In genomic region chr1:101371259-101371658, GRCh38 we compare ENCODE assay signal across 8 cellular contexts.
A peak's percentile ranks its signal among the peaks of the same experiment; 100 is the strongest.
DNase-seq lines count a peak whose midpoint lies in the region; ATAC-seq and TF ChIP-seq lines count a peak whose summit lies in the region.

No MANE protein-coding gene starts in this region.

- peak; percentile 2 for DNase-seq in Caki2 (ENCODE audit: low read depth)
- peak in 5 of 7 donors; percentile 32 to 55 (median 42) for DNase-seq in adrenal gland
- DNase-seq in mucosa of descending colon = no peak
- no peak for DNase-seq in NCI-H1048 (lab: John Stamatoyannopoulos, UW)
- DNase-seq in DMS114 treated with DMSO at 0.1 percent for 48 hours (lab: John Stamatoyannopoulos, UW; ENCODE audit: unreplicated experiment) = no peak
- no peak for DNase-seq in hepatocyte (ENCODE audit: low spot score)

- intact Hi-C loops in adrenal gland (cut with DNase I) = no loop called here
- intact Hi-C loops in mucosa of descending colon (cut with DNase I, micrococcal nuclease) = no loop called here

- H3K27me3 ChIP-seq in adrenal gland = no peaks in the 10 kb centered on the region
- H3K27me3 ChIP-seq in hepatocyte = no peaks in the 10 kb centered on the region

- H3K27ac ChIP-seq in adrenal gland (peak overlapping the region in 2 of 5 donors; percentile 26 to 42), hepatocyte (no peak overlapping the region)

- H3K4me2 ChIP-seq in hepatocyte = no peak overlapping the region

- no peak overlapping the region for H3K4me3 ChIP-seq in adrenal gland
- no peak overlapping the region for H3K4me3 ChIP-seq in mucosa of descending colon
- no peak overlapping the region for H3K4me3 ChIP-seq in hepatocyte

- H2AFZ ChIP-seq in hepatocyte = no peak overlapping the region

- ATAC-seq in GM19395 (IDR thresholded peaks at IDR 0.05; ENCODE audit: unreplicated experiment) (peak; percentile 95), HG03196 (IDR thresholded peaks at IDR 0.05; ENCODE audit: unreplicated experiment) (peak; percentile 89), mucosa of descending colon (no peak)

- no peaks in the 10 kb centered on the region for H3K79me2 ChIP-seq in hepatocyte

- no peaks in the 10 kb centered on the region for H3K9me2 ChIP-seq in hepatocyte (replicated peaks; ENCODE audit: insufficient read depth)

- no peak for TF ChIP-seq POLR2A in adrenal gland (IDR thresholded peaks at IDR 0.05)

- H3K9me3 ChIP-seq in adrenal gland (replicated peaks in 1 of 3) (no peaks in the 10 kb centered on the region), mucosa of descending colon (no peaks in the 10 kb centered on the region), hepatocyte (ENCODE audit: low read depth) (no peaks in the 10 kb centered on the region)

- in situ Hi-C loops in Caki2 (cut with HindIII; ENCODE audit: low pct_unique_long_range_greater_than_20kb, low sequenced_read_pairs) = no loop called here

- H4K20me1 ChIP-seq in hepatocyte (ENCODE audit: insufficient read depth, poor library complexity, severe bottlenecking) = no peaks in the 10 kb centered on the region

- H3K36me3 ChIP-seq in adrenal gland (replicated peaks in 1 of 2) (no peaks in the 10 kb centered on the region), mucosa of descending colon (ENCODE audit: low read depth) (no peaks in the 10 kb centered on the region), hepatocyte (replicated peaks; ENCODE audit: insufficient read depth, low read depth) (no peaks in the 10 kb centered on the region)

- TF ChIP-seq CTCF in adrenal gland (IDR thresholded peaks at IDR 0.05) (no peak), mucosa of descending colon (IDR thresholded peaks at IDR 0.05) (no peak), hepatocyte (IDR thresholded peaks at IDR 0.05; ENCODE audit: poor library complexity) (no peak)

- H3K4me1 ChIP-seq in adrenal gland (replicated peaks in 1 of 2) (peaks cover 5 to 10% of the 10 kb centered on the region in 2 donors), mucosa of descending colon (ENCODE audit: low read depth) (no peaks in the 10 kb centered on the region), hepatocyte (ENCODE audit: insufficient read depth) (peaks cover 5% of the 10 kb centered on the region)

Comparison
In these comparisons a context has a peak if more than half of its experiments do, and no peak if none do; other contexts are left out.
1. DNase-seq: peak in Caki2 (single experiment) and adrenal gland (5 of 7); none in mucosa of descending colon (0 of 3), NCI-H1048 (single experiment), DMS114 treated with DMSO at 0.1 percent for 48 hours (single experiment) and hepatocyte (single experiment).